In the genomic region with DNA sequence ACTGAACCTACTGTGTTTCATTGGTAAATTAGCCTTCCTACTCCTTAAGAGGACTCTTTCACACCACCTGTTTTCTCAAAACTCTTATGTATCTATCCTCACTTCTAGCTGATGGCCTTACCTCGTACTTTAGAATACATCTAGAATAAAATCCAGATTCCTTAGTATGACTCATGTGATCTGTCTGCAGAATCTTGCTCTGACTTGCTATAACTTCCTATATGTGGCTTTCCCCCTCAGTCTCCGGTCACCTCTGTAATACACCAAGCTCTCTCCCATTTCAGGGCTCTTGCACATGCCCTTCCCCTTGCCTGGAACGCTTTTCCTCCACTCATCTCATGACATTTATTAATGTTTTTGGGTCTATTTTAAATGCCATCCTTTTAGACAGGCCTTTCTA, we compare ENCODE assay signal across 21 cellular contexts.
A peak's percentile ranks its signal among the peaks of the same experiment; 100 is the strongest.
DNase-seq lines count a peak whose midpoint lies in the region; ATAC-seq, FAIRE-seq and TF ChIP-seq lines count a peak whose summit lies in the region.
"Had no signal": no experiment of that assay in that cellular context is flagged by ENCODE, and none has a peak within 500 bp of the region (broad histone marks: within the 10 kb centered on the region; RNA-seq: fewer than 3 reads in every experiment).

No MANE protein-coding gene starts in this region.

- H3K4me3 ChIP-seq in A549 (no peak overlapping the region), adipocyte (ENCODE audit: low read length) (no peak overlapping the region), gastrocnemius medialis (no peak overlapping the region)
- H3K4me3 ChIP-seq: SJCRH30 had no signal

- TF ChIP-seq EP300 in A549 (IDR thresholded peaks at IDR 0.05) = no peak

- DNase-seq in A549 (ENCODE audit: low read depth in 1 of 2, low spot score in 1 of 2) = no peak
- peak; percentile 56 for DNase-seq in HT1080 (ENCODE audit: low read depth)
- DNase-seq in adipocyte (ENCODE audit: low read depth) = peak; percentile 17
- peak; percentile 39 for DNase-seq in epithelial cell of prostate (ENCODE audit: low read depth, low spot score)
- no peak for DNase-seq in gastrocnemius medialis
- no peak for DNase-seq in left lobe of liver (ENCODE audit: low spot score)
- DNase-seq in NCI-H2171 treated with DMSO at 0.1 percent for 48 hours (lab: John Stamatoyannopoulos, UW) = no peak
- DNase-seq: Caco-2; CD4-positive, alpha-beta T cell; DMS153; GF-D8; NCI-H1092 treated with DMSO at 0.1 percent for 48 hours; NCI-H146; NCI-H2081 treated with DMSO at 0.1 percent for 48 hours; NCI-H510A; NCI-H82; PC-3; RPMI8226; SJCRH30 had no signal

- in situ Hi-C loops in gastrocnemius medialis (cut with MboI; ENCODE audit: low sequenced_read_pairs in 4 of 4) = no loop called here

- no peak overlapping the region for H3K27ac ChIP-seq in A549
- H3K27ac ChIP-seq in epithelial cell of prostate = peak overlapping the region; percentile 68
- no peak overlapping the region for H3K27ac ChIP-seq in gastrocnemius medialis
- H3K27ac ChIP-seq: SJCRH30 had no signal

- no peak overlapping the region for H3K4me2 ChIP-seq in A549

- peak; percentile 13 for FAIRE-seq in A549 (lab: Jason Lieb, UNC)
- FAIRE-seq: H1 had no signal

- no peaks in the 10 kb centered on the region for H3K9me3 ChIP-seq in A549
- H3K9me3 ChIP-seq in adipocyte (ENCODE audit: control insufficient read depth, low read length) = no peaks in the 10 kb centered on the region
- no peaks in the 10 kb centered on the region for H3K9me3 ChIP-seq in gastrocnemius medialis
- H3K9me3 ChIP-seq: Caco-2, SJCRH30 had no signal

- TF ChIP-seq CTCF in A549 (IDR thresholded peaks at IDR 0.05) = no peak
- TF ChIP-seq CTCF in gastrocnemius medialis (IDR thresholded peaks at IDR 0.05 in 4 of 5, conservative IDR thresholded peaks at IDR 0.05 in 1 of 5) = no peak

- CTCF ChIA-PET in A549 (lab: Yijun Ruan, JAX) = no interaction called here

- POLR2A ChIA-PET in A549 (lab: Yijun Ruan, JAX) = no interaction called here

- ATAC-seq in A549 = no peak
- no peak for ATAC-seq in GM18873 (IDR thresholded peaks at IDR 0.05; ENCODE audit: low FRiP score, unreplicated experiment)
- no peak for ATAC-seq in gastrocnemius medialis
- ATAC-seq in left lobe of liver = no peak
- ATAC-seq: PC-3 had no signal

- no peaks in the 10 kb centered on the region for H3K4me1 ChIP-seq in A549
- H3K4me1 ChIP-seq in adipocyte (ENCODE audit: control insufficient read depth, insufficient read depth, low read length) = peaks cover 4% of the 10 kb centered on the region
- no peaks in the 10 kb centered on the region for H3K4me1 ChIP-seq in gastrocnemius medialis
- H3K4me1 ChIP-seq: Caco-2, SJCRH30 had no signal

- 3% methylated on average over 3 of the region's 3 CpGs for WGBS in A549 (ENCODE audit: missing lambda C conversion rate)

- H3K9ac ChIP-seq in adipocyte (ENCODE audit: low read length) = no peak overlapping the region

- H3K36me3 ChIP-seq in adipocyte (ENCODE audit: control insufficient read depth, insufficient read depth, low read length, severe bottlenecking) = no peaks in the 10 kb centered on the region
- no peaks in the 10 kb centered on the region for H3K36me3 ChIP-seq in gastrocnemius medialis
- H3K36me3 ChIP-seq: SJCRH30 had no signal

- H3K27me3 ChIP-seq in adipocyte (replicated peaks; ENCODE audit: control insufficient read depth, insufficient read depth, low read length) (peaks cover 3% of the 10 kb centered on the region), gastrocnemius medialis (no peaks in the 10 kb centered on the region)
- H3K27me3 ChIP-seq: SJCRH30 had no signal

- no peak for TF ChIP-seq RAD21 in A549 (conservative IDR thresholded peaks at IDR 0.05 in 1 of 2, IDR thresholded peaks at IDR 0.05 in 1 of 2)

- intact Hi-C loops in gastrocnemius medialis (cut with DNase I; ENCODE audit: low total_unique reads) = no loop called here

- TF ChIP-seq POLR2A in A549 (IDR thresholded peaks at IDR 0.05; ENCODE audit: low read length) = no peak
- no peak for TF ChIP-seq POLR2A in gastrocnemius medialis (IDR thresholded peaks at IDR 0.05)

TF ChIP-seq in A549, 52 proteins besides CTCF, POLR2A, EP300 and RAD21:
- TF ChIP-seq POLR2AphosphoS2 (conservative IDR thresholded peaks at IDR 0.05; ENCODE audit: low read length) (no peak), HEYL (CRISPR knock-in tag; IDR thresholded peaks at IDR 0.05) (no peak), MAFK (IDR thresholded peaks at IDR 0.05; ENCODE audit: partially characterized antibody) (no peak), EHMT2 (IDR thresholded peaks at IDR 0.05; ENCODE audit: low read depth) (no peak), PHF8 (IDR thresholded peaks at IDR 0.05; ENCODE audit: borderline replicate concordance, low read depth) (no peak), ZNF302 (CRISPR knock-in tag; IDR thresholded peaks at IDR 0.05) (no peak), TP53 (CRISPR knock-in tag; IDR thresholded peaks at IDR 0.05) (no peak), CHD4 (IDR thresholded peaks at IDR 0.05; ENCODE audit: borderline replicate concordance) (no peak), SMC3 (IDR thresholded peaks at IDR 0.05) (no peak), ESRRA (IDR thresholded peaks at IDR 0.05; ENCODE audit: borderline replicate concordance, low read length) (no peak), ZC3H11A (IDR thresholded peaks at IDR 0.05) (no peak), CBX2 (IDR thresholded peaks at IDR 0.05; ENCODE audit: borderline replicate concordance, low read depth) (no peak), ZSCAN20 (CRISPR knock-in tag; IDR thresholded peaks at IDR 0.05) (no peak), CHD2 (IDR thresholded peaks at IDR 0.05; ENCODE audit: low read length, partially characterized antibody) (no peak)
- TF ChIP-seq, protein P1, sequence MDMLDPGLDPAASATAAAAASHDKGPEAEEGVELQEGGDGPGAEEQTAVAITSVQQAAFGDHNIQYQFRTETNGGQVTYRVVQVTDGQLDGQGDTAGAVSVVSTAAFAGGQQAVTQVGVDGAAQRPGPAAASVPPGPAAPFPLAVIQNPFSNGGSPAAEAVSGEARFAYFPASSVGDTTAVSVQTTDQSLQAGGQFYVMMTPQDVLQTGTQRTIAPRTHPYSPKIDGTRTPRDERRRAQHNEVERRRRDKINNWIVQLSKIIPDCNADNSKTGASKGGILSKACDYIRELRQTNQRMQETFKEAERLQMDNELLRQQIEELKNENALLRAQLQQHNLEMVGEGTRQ (IDR thresholded peaks at IDR 0.05) = no peak
- TF ChIP-seq, protein P2, sequence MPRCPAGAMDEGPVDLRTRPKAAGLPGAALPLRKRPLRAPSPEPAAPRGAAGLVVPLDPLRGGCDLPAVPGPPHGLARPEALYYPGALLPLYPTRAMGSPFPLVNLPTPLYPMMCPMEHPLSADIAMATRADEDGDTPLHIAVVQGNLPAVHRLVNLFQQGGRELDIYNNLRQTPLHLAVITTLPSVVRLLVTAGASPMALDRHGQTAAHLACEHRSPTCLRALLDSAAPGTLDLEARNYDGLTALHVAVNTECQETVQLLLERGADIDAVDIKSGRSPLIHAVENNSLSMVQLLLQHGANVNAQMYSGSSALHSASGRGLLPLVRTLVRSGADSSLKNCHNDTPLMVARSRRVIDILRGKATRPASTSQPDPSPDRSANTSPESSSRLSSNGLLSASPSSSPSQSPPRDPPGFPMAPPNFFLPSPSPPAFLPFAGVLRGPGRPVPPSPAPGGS (IDR thresholded peaks at IDR 0.05) = no peak
- TF ChIP-seq, protein P3, sequence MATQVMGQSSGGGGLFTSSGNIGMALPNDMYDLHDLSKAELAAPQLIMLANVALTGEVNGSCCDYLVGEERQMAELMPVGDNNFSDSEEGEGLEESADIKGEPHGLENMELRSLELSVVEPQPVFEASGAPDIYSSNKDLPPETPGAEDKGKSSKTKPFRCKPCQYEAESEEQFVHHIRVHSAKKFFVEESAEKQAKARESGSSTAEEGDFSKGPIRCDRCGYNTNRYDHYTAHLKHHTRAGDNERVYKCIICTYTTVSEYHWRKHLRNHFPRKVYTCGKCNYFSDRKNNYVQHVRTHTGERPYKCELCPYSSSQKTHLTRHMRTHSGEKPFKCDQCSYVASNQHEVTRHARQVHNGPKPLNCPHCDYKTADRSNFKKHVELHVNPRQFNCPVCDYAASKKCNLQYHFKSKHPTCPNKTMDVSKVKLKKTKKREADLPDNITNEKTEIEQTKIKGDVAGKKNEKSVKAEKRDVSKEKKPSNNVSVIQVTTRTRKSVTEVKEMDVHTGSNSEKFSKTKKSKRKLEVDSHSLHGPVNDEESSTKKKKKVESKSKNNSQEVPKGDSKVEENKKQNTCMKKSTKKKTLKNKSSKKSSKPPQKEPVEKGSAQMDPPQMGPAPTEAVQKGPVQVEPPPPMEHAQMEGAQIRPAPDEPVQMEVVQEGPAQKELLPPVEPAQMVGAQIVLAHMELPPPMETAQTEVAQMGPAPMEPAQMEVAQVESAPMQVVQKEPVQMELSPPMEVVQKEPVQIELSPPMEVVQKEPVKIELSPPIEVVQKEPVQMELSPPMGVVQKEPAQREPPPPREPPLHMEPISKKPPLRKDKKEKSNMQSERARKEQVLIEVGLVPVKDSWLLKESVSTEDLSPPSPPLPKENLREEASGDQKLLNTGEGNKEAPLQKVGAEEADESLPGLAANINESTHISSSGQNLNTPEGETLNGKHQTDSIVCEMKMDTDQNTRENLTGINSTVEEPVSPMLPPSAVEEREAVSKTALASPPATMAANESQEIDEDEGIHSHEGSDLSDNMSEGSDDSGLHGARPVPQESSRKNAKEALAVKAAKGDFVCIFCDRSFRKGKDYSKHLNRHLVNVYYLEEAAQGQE (IDR thresholded peaks at IDR 0.05) = no peak
TF ChIP-seq in A549: peak in this region for 0.

Comparison
In these comparisons a context has a peak if more than half of its experiments do, and no peak if none do; other contexts are left out.
1. DNase-seq: peak in HT1080 (single experiment), adipocyte (single experiment) and epithelial cell of prostate (single experiment); none in A549 (0 of 2), gastrocnemius medialis (0 of 2), left lobe of liver (single experiment) and NCI-H2171 treated with DMSO at 0.1 percent for 48 hours (single experiment).